Comparison of ENCODE assay signal across 1 cellular context in the genomic region with DNA sequence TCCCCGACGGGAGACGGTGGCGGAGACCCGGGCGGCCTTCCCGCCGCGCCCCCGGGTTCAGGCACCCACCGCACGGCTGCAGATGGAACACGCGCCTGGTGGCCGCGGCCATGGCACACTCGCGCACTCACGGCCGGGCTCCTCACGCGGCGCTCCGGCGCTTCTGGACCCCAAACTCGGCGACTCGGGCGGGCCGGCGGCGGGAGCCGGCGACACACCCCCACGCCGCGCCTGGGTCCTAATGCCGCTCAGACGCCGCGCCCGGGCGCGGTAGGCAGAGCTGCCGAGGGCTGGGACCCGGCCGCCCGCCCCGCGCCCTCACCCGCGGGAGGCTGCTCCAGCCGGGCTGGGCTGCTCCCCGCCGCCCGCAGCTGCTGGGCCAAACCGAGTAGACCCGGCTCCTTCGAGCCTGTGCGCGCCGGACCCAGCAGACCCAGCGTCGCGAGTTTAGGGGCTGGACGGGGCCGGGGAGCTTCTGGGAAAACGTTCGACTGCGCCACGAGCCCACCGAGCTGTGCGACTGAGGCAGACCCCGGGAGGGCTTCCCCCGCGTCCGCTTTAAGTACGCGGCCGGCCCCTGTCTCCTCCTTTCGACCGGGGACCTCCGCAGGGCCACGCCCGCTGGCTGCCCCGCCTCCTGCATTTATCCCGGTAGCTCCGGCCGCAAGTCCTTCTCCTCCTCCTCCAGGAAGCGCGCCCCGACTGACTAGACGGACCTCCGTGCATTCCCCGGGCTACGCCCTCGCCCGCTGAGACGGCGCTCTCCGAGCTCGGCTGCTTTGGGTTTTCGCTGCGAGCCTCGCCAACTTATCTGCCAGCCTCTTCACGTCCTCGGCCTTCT.
TF ChIP-seq lines count a peak whose summit lies in the region.

A gene (minus strand): TSS at position 165 of the 841 bp plus-strand sequence. CDS start 53 bp downstream, at position 112.

TF ChIP-seq in HepG2, 621 proteins besides CTCF, POLR2A, EP300 and RAD21 (continued from another document and continues in another):
- TF ChIP-seq, protein P1, sequence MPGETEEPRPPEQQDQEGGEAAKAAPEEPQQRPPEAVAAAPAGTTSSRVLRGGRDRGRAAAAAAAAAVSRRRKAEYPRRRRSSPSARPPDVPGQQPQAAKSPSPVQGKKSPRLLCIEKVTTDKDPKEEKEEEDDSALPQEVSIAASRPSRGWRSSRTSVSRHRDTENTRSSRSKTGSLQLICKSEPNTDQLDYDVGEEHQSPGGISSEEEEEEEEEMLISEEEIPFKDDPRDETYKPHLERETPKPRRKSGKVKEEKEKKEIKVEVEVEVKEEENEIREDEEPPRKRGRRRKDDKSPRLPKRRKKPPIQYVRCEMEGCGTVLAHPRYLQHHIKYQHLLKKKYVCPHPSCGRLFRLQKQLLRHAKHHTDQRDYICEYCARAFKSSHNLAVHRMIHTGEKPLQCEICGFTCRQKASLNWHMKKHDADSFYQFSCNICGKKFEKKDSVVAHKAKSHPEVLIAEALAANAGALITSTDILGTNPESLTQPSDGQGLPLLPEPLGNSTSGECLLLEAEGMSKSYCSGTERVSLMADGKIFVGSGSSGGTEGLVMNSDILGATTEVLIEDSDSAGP (CRISPR knock-in tag; IDR thresholded peaks at IDR 0.05; ENCODE audit: borderline replicate concordance): peak; percentile 99
- TF ChIP-seq ZBTB7A (CRISPR knock-in tag; IDR thresholded peaks at IDR 0.05): no peak
- TF ChIP-seq KLF15 (CRISPR knock-in tag; IDR thresholded peaks at IDR 0.05; ENCODE audit: borderline replicate concordance): peak; percentile 48; the same call in 1 of the 2 replicates
- TF ChIP-seq SP5 (CRISPR knock-in tag; IDR thresholded peaks at IDR 0.05; ENCODE audit: borderline replicate concordance, low read depth): peak; percentile 87
- no peak for TF ChIP-seq PAF1 (CRISPR knock-in tag; IDR thresholded peaks at IDR 0.05)
- peak; percentile 53; the same call in 1 of the 2 replicates for TF ChIP-seq SPEN (CRISPR knock-in tag; IDR thresholded peaks at IDR 0.05; ENCODE audit: low read depth)
- 0 out of 2 replicates have a peak, but pooled peaks have one; percentile 45 for TF ChIP-seq ZBTB42 (CRISPR knock-in tag; IDR thresholded peaks at IDR 0.05)
- TF ChIP-seq, protein P2, sequence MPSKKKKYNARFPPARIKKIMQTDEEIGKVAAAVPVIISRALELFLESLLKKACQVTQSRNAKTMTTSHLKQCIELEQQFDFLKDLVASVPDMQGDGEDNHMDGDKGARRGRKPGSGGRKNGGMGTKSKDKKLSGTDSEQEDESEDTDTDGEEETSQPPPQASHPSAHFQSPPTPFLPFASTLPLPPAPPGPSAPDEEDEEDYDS (CRISPR knock-in tag; IDR thresholded peaks at IDR 0.05): peak; percentile 87
- TF ChIP-seq ZNF761 (CRISPR knock-in tag; conservative IDR thresholded peaks at IDR 0.05): no peak
- TF ChIP-seq FOXC1 (CRISPR knock-in tag; IDR thresholded peaks at IDR 0.05; ENCODE audit: borderline replicate concordance): peak; percentile 11
- TF ChIP-seq ZNF24 (IDR thresholded peaks at IDR 0.05): no peak
- 0 out of 2 replicates have a peak, but pooled peaks have one; percentile 68 for TF ChIP-seq RXRA (CRISPR knock-in tag; IDR thresholded peaks at IDR 0.05)
- TF ChIP-seq ZNF446 (CRISPR knock-in tag; IDR thresholded peaks at IDR 0.05): peak; percentile 84
- no peak for TF ChIP-seq EZH2 (conservative IDR thresholded peaks at IDR 0.05; ENCODE audit: low read depth, low read length)
- no peak for TF ChIP-seq JARID2 (CRISPR knock-in tag; IDR thresholded peaks at IDR 0.05; ENCODE audit: insufficient replicate concordance)
- TF ChIP-seq, protein P3, sequence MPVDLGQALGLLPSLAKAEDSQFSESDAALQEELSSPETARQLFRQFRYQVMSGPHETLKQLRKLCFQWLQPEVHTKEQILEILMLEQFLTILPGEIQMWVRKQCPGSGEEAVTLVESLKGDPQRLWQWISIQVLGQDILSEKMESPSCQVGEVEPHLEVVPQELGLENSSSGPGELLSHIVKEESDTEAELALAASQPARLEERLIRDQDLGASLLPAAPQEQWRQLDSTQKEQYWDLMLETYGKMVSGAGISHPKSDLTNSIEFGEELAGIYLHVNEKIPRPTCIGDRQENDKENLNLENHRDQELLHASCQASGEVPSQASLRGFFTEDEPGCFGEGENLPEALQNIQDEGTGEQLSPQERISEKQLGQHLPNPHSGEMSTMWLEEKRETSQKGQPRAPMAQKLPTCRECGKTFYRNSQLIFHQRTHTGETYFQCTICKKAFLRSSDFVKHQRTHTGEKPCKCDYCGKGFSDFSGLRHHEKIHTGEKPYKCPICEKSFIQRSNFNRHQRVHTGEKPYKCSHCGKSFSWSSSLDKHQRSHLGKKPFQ (CRISPR knock-in tag; IDR thresholded peaks at IDR 0.05; ENCODE audit: insufficient replicate concordance): peak; percentile 51
- 0 out of 2 replicates have a peak, but pooled peaks have one; percentile 27 for TF ChIP-seq KDM4B (CRISPR knock-in tag; IDR thresholded peaks at IDR 0.05)
- TF ChIP-seq RAD51 (IDR thresholded peaks at IDR 0.05; ENCODE audit: borderline replicate concordance): no peak
- TF ChIP-seq, protein P4, sequence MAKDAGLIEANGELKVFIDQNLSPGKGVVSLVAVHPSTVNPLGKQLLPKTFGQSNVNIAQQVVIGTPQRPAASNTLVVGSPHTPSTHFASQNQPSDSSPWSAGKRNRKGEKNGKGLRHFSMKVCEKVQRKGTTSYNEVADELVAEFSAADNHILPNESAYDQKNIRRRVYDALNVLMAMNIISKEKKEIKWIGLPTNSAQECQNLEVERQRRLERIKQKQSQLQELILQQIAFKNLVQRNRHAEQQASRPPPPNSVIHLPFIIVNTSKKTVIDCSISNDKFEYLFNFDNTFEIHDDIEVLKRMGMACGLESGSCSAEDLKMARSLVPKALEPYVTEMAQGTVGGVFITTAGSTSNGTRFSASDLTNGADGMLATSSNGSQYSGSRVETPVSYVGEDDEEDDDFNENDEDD (CRISPR knock-in tag; IDR thresholded peaks at IDR 0.05; ENCODE audit: borderline replicate concordance): 0 out of 2 replicates have a peak, but pooled peaks have one; percentile 18
- TF ChIP-seq ZNF326 (CRISPR knock-in tag; IDR thresholded peaks at IDR 0.05; ENCODE audit: borderline replicate concordance): no peak
- TF ChIP-seq ZNF749 (CRISPR knock-in tag; IDR thresholded peaks at IDR 0.05; ENCODE audit: borderline replicate concordance): peak; percentile 85; the same call in 1 of the 2 replicates
- TF ChIP-seq HNRNPLL (IDR thresholded peaks at IDR 0.05; ENCODE audit: low read depth, low read length, poor library complexity, severe bottlenecking): peak; percentile 78
- no peak for TF ChIP-seq STAG1 (CRISPR knock-in tag; IDR thresholded peaks at IDR 0.05)
- 0 out of 2 replicates have a peak, but pooled peaks have one; percentile 34 for TF ChIP-seq PITX1 (CRISPR knock-in tag; IDR thresholded peaks at IDR 0.05)
- TF ChIP-seq, protein P5, sequence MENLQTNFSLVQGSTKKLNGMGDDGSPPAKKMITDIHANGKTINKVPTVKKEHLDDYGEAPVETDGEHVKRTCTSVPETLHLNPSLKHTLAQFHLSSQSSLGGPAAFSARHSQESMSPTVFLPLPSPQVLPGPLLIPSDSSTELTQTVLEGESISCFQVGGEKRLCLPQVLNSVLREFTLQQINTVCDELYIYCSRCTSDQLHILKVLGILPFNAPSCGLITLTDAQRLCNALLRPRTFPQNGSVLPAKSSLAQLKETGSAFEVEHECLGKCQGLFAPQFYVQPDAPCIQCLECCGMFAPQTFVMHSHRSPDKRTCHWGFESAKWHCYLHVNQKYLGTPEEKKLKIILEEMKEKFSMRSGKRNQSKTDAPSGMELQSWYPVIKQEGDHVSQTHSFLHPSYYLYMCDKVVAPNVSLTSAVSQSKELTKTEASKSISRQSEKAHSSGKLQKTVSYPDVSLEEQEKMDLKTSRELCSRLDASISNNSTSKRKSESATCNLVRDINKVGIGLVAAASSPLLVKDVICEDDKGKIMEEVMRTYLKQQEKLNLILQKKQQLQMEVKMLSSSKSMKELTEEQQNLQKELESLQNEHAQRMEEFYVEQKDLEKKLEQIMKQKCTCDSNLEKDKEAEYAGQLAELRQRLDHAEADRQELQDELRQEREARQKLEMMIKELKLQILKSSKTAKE (CRISPR knock-in tag; IDR thresholded peaks at IDR 0.05; ENCODE audit: borderline replicate concordance): no peak; the same call in 1 of the 2 replicates
- peak; percentile 78 for TF ChIP-seq ERF (CRISPR knock-in tag; IDR thresholded peaks at IDR 0.05)
- TF ChIP-seq, protein P6, sequence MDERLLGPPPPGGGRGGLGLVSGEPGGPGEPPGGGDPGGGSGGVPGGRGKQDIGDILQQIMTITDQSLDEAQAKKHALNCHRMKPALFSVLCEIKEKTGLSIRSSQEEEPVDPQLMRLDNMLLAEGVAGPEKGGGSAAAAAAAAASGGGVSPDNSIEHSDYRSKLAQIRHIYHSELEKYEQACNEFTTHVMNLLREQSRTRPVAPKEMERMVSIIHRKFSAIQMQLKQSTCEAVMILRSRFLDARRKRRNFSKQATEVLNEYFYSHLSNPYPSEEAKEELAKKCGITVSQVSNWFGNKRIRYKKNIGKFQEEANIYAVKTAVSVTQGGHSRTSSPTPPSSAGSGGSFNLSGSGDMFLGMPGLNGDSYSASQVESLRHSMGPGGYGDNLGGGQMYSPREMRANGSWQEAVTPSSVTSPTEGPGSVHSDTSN (CRISPR knock-in tag; IDR thresholded peaks at IDR 0.05): no peak
- TF ChIP-seq SALL1 (CRISPR knock-in tag; IDR thresholded peaks at IDR 0.05): peak; percentile 48; the same call in 1 of the 2 replicates
- no peak for TF ChIP-seq ZNF839 (CRISPR knock-in tag; IDR thresholded peaks at IDR 0.05; ENCODE audit: borderline replicate concordance)
- TF ChIP-seq, protein P7, sequence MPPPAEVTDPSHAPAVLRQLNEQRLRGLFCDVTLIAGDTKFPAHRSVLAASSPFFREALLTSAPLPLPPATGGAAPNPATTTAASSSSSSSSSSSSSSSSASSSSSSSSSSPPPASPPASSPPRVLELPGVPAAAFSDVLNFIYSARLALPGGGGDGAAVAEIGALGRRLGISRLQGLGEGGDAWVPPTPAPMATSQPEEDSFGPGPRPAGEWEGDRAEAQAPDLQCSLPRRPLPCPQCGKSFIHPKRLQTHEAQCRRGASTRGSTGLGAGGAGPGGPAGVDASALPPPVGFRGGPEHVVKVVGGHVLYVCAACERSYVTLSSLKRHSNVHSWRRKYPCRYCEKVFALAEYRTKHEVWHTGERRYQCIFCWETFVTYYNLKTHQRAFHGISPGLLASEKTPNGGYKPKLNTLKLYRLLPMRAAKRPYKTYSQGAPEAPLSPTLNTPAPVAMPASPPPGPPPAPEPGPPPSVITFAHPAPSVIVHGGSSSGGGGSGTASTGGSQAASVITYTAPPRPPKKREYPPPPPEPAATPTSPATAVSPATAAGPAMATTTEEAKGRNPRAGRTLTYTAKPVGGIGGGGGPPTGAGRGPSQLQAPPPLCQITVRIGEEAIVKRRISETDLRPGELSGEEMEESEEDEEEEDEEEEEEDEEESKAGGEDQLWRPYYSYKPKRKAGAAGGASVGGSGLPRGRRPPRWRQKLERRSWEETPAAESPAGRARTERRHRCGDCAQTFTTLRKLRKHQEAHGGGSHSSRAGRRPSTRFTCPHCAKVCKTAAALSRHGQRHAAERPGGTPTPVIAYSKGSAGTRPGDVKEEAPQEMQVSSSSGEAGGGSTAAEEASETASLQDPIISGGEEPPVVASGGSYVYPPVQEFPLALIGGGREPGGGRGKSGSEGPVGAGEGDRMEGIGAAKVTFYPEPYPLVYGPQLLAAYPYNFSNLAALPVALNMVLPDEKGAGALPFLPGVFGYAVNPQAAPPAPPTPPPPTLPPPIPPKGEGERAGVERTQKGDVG (CRISPR knock-in tag; IDR thresholded peaks at IDR 0.05; ENCODE audit: borderline replicate concordance): no peak
- peak; percentile 27; the same call in 1 of the 2 replicates for TF ChIP-seq POLR2G (IDR thresholded peaks at IDR 0.05; ENCODE audit: low read depth, low read length)
- TF ChIP-seq, protein P8, sequence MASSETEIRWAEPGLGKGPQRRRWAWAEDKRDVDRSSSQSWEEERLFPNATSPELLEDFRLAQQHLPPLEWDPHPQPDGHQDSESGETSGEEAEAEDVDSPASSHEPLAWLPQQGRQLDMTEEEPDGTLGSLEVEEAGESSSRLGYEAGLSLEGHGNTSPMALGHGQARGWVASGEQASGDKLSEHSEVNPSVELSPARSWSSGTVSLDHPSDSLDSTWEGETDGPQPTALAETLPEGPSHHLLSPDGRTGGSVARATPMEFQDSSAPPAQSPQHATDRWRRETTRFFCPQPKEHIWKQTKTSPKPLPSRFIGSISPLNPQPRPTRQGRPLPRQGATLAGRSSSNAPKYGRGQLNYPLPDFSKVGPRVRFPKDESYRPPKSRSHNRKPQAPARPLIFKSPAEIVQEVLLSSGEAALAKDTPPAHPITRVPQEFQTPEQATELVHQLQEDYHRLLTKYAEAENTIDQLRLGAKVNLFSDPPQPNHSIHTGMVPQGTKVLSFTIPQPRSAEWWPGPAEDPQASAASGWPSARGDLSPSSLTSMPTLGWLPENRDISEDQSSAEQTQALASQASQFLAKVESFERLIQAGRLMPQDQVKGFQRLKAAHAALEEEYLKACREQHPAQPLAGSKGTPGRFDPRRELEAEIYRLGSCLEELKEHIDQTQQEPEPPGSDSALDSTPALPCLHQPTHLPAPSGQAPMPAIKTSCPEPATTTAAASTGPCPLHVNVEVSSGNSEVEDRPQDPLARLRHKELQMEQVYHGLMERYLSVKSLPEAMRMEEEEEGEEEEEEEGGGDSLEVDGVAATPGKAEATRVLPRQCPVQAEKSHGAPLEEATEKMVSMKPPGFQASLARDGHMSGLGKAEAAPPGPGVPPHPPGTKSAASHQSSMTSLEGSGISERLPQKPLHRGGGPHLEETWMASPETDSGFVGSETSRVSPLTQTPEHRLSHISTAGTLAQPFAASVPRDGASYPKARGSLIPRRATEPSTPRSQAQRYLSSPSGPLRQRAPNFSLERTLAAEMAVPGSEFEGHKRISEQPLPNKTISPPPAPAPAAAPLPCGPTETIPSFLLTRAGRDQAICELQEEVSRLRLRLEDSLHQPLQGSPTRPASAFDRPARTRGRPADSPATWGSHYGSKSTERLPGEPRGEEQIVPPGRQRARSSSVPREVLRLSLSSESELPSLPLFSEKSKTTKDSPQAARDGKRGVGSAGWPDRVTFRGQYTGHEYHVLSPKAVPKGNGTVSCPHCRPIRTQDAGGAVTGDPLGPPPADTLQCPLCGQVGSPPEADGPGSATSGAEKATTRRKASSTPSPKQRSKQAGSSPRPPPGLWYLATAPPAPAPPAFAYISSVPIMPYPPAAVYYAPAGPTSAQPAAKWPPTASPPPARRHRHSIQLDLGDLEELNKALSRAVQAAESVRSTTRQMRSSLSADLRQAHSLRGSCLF (CRISPR knock-in tag; IDR thresholded peaks at IDR 0.05; ENCODE audit: borderline replicate concordance): no peak
- TF ChIP-seq, protein P9, sequence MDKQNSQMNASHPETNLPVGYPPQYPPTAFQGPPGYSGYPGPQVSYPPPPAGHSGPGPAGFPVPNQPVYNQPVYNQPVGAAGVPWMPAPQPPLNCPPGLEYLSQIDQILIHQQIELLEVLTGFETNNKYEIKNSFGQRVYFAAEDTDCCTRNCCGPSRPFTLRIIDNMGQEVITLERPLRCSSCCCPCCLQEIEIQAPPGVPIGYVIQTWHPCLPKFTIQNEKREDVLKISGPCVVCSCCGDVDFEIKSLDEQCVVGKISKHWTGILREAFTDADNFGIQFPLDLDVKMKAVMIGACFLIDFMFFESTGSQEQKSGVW (CRISPR knock-in tag; IDR thresholded peaks at IDR 0.05; ENCODE audit: borderline replicate concordance): no peak
- TF ChIP-seq ZMAT3 (CRISPR knock-in tag; conservative IDR thresholded peaks at IDR 0.05): no peak
